ENCODE assay signal across 8 cellular contexts in genomic region chr2:71276311-71277158, GRCh38. TPM values are rescaled to one million over a fixed set of nuclear protein-coding genes. Genes with fewer than 3 reads are reported as not detected.
DNase-seq lines count a peak whose midpoint lies in the region; ATAC-seq and TF ChIP-seq lines count a peak whose summit lies in the region.

No MANE protein-coding gene starts in this region.

- H3K27me3 ChIP-seq in liver (ENCODE audit: control insufficient read depth in 4 of 4, insufficient read depth in 4 of 4, low read length in 3 of 4) = peaks cover 0 to 3% (median 0%) of the 10 kb centered on the region in 4 donors

- peak; percentile 9 for TF ChIP-seq CTCF in liver (IDR thresholded peaks at IDR 0.05; ENCODE audit: low read depth, low read length, missing input control)

- H3K9me3 ChIP-seq in liver (ENCODE audit: control insufficient read depth in 4 of 4, low read length in 3 of 4) = no peaks in the 10 kb centered on the region

- DNase-seq in ACHN (peak; percentile 93), NCI-H446 treated with DMSO at 0.1 percent for 48 hours (lab: John Stamatoyannopoulos, UW) (peak; percentile 70)
- DNase-seq in activated CD4-positive, alpha-beta T cell treated with anti-CD3 and anti-CD28 coated beads, Interleukin-2, amount 50 U/mL, for 4 hours = peak; percentile 77 to 82
- peak; percentile 89 to 94 for DNase-seq in stimulated activated CD4-positive, alpha-beta T cell treated with anti-CD3 and anti-CD28 coated beads, Interleukin-2, amount 100 ng/mL, for 24 hours

- H3K27ac ChIP-seq in liver (ENCODE audit: low read depth in 1 of 2, low read length in 2 of 2) = peak overlapping the region; percentile 70

- no peaks in the 10 kb centered on the region for H3K9me3 Mint-ChIP-seq in dendritic cell treated with granulocyte-macrophage colony-stimulating factor and Interleukin-4, amounts not matched to agents 40 ng/mL and 50 ng/mL, for 4 days

- TF ChIP-seq RAD21 in liver (IDR thresholded peaks at IDR 0.05) = peak in 1 of 2 donors; percentile 5

- peaks cover 8 to 19% (median 14%) of the 10 kb centered on the region in 4 donors for H3K4me1 ChIP-seq in liver (ENCODE audit: control insufficient read depth in 4 of 4, insufficient read depth in 4 of 4, low read length in 3 of 4)

- H3K4me3 ChIP-seq in liver (ENCODE audit: low read depth in 1 of 3, low read length in 3 of 3) = peak overlapping the region; percentile 77 to 90 (median 89)

- in situ Hi-C loops in ACHN (cut with HindIII; ENCODE audit: low pct_ligation_motif_present, low pct_unique_long_range_greater_than_20kb, low sequenced_read_pairs) = no loop called here

- peaks cover 0 to 2% (median 0%) of the 10 kb centered on the region in 4 donors for H3K36me3 ChIP-seq in liver (ENCODE audit: control insufficient read depth in 4 of 4, insufficient read depth in 3 of 4, low read depth in 1 of 4, low read length in 3 of 4)

- WGBS in liver = under 1% methylated on average over 93 of the region's 93 CpGs

- H3K27me3 Mint-ChIP-seq in dendritic cell treated with granulocyte-macrophage colony-stimulating factor and Interleukin-4, amounts not matched to agents 40 ng/mL and 50 ng/mL, for 4 days = peaks cover 54% of the 10 kb centered on the region

- H3K36me3 Mint-ChIP-seq in dendritic cell treated with granulocyte-macrophage colony-stimulating factor and Interleukin-4, amounts not matched to agents 40 ng/mL and 50 ng/mL, for 4 days (ENCODE audit: low read depth) = no peaks in the 10 kb centered on the region

- peak overlapping the region; percentile 30 for H3K27ac Mint-ChIP-seq in dendritic cell treated with granulocyte-macrophage colony-stimulating factor and Interleukin-4, amounts not matched to agents 40 ng/mL and 50 ng/mL, for 4 days

- peaks cover 25% of the 10 kb centered on the region for H3K4me1 Mint-ChIP-seq in dendritic cell treated with granulocyte-macrophage colony-stimulating factor and Interleukin-4, amounts not matched to agents 40 ng/mL and 50 ng/mL, for 4 days (ENCODE audit: low read depth)

- intact Hi-C loops in dendritic cell treated with granulocyte-macrophage colony-stimulating factor and Interleukin-4, amounts not matched to agents 40 ng/mL and 50 ng/mL, for 4 days (cut with micrococcal nuclease) = loop anchor here (1.0 to 10.0 kb wide), 3 partner anchors 49 to 142 kb away; partner anchors contain the start of genes MCEE, MPHOSPH10, PAIP2B and ZNF638

- peak overlapping the region; percentile 78 for H3K4me3 Mint-ChIP-seq in dendritic cell treated with granulocyte-macrophage colony-stimulating factor and Interleukin-4, amounts not matched to agents 40 ng/mL and 50 ng/mL, for 4 days

- peak overlapping the region in 1 of 2 donors; percentile 36 for H3K9ac ChIP-seq in liver (ENCODE audit: low read depth in 1 of 2, low read length in 2 of 2)

- peak; percentile 91 for ATAC-seq in GM18873 (IDR thresholded peaks at IDR 0.05; ENCODE audit: low FRiP score, unreplicated experiment)
- peak; percentile 99 for ATAC-seq in HG03108 (IDR thresholded peaks at IDR 0.05; ENCODE audit: unreplicated experiment)

TF ChIP-seq in liver, 16 proteins besides CTCF, POLR2A, EP300 and RAD21:
- TF ChIP-seq HNF4A (conservative IDR thresholded peaks at IDR 0.05) (no peak), GABPA (IDR thresholded peaks at IDR 0.05 in 1 of 2, conservative IDR thresholded peaks at IDR 0.05 in 1 of 2) (no peak), TAF1 (conservative IDR thresholded peaks at IDR 0.05) (no peak), ATF3 (IDR thresholded peaks at IDR 0.05) (no peak), EGR1 (IDR thresholded peaks at IDR 0.05; ENCODE audit: low read depth in 2 of 2) (no peak), YY1 (IDR thresholded peaks at IDR 0.05) (peak; percentile 48), FOXA2 (IDR thresholded peaks at IDR 0.05) (no peak), SP1 (IDR thresholded peaks at IDR 0.05) (peak; percentile 22), NR2F2 (IDR thresholded peaks at IDR 0.05) (no peak), MAX (IDR thresholded peaks at IDR 0.05) (no peak), HNF4G (IDR thresholded peaks at IDR 0.05) (no peak), ZBTB33 (IDR thresholded peaks at IDR 0.05) (no peak), FOXA1 (IDR thresholded peaks at IDR 0.05) (no peak), REST (IDR thresholded peaks at IDR 0.05) (no peak), JUND (IDR thresholded peaks at IDR 0.05) (no peak), RXRA (IDR thresholded peaks at IDR 0.05) (no peak)

RNA-seq across cellular contexts. Expression of gene PAIP2B, which starts 49.6 kb away (rescaled TPM):
- total RNA-seq in liver = 10 to 100 TPM; 10.9 to 28.6 TPM
- 10 to 100 TPM in 1 of 2 donors, 1 to 10 TPM in 1; 4.8 to 10.2 TPM for polyA plus RNA-seq in liver

RNA-seq across cellular contexts. Expression of gene ZNF638, which starts 55.0 kb away (rescaled TPM):
- 100 to 1,000 TPM in 1 of 2 donors, 10 to 100 TPM in 1; 70.3 to 151 TPM for total RNA-seq in liver
- 10 to 100 TPM; 24.8 to 41.9 TPM for polyA plus RNA-seq in liver

Comparison
In these comparisons a context has a peak if more than half of its experiments do, and no peak if none do; other contexts are left out.
1. Peak in every context shown above with its lines: DNase-seq, ATAC-seq, H3K4me3 ChIP-seq and H3K27ac ChIP-seq.